ENCODE assay signal across 10 cellular contexts in genomic region chr5:145855842-145856267, GRCh38. TPM values are rescaled to one million over a fixed set of nuclear protein-coding genes. Genes with fewer than 3 reads are reported as not detected.
A peak's percentile ranks its signal among the peaks of the same experiment; 100 is the strongest.
DNase-seq lines count a peak whose midpoint lies in the region; ATAC-seq and TF ChIP-seq lines count a peak whose summit lies in the region.
"Had no signal": no experiment of that assay in that cellular context is flagged by ENCODE, and none has a peak within 500 bp of the region (broad histone marks: within the 10 kb centered on the region; RNA-seq: fewer than 3 reads in every experiment).

No MANE protein-coding gene starts in this region.

- H3K9me3 ChIP-seq in muscle layer of colon (ENCODE audit: low read length) (no peaks in the 10 kb centered on the region), uterus (no peaks in the 10 kb centered on the region)

- peak; percentile 10 for ATAC-seq in Right ventricle myocardium inferior

- DNase-seq in Right ventricle myocardium inferior (ENCODE audit: missing footprints), result no peak
- DNase-seq in cardiac septum (ENCODE audit: low spot score), result no peak
- DNase-seq in erythroblast (lab: John Stamatoyannopoulos, UW), result peak; percentile 53 to 57
- DNase-seq in uterus, result no peak
- no peak for DNase-seq in glomerular visceral epithelial cell (ENCODE audit: extremely low spot score)
- DNase-seq in islet precursor cell, result no peak
- no peak for DNase-seq in SKM-1 treated with dmso at 0.1 percent for 144 hours (lab: John Stamatoyannopoulos, UW; ENCODE audit: unreplicated experiment)
- DNase-seq: activated CD4-positive, alpha-beta T cell treated with anti-CD3 and anti-CD28 coated beads for 4 hours had no signal

- H3K36me3 ChIP-seq in muscle layer of colon (ENCODE audit: insufficient read depth, low read length) (no peaks in the 10 kb centered on the region), uterus (no peaks in the 10 kb centered on the region)

- no peak for TF ChIP-seq POLR2A in erythroblast (IDR thresholded peaks at IDR 0.05; ENCODE audit: low read length)
- TF ChIP-seq POLR2A in uterus (IDR thresholded peaks at IDR 0.05), result no peak

- intact Hi-C loops in Right ventricle myocardium inferior (cut with DNase I), result no loop called here
- intact Hi-C loops in cardiac septum (cut with DNase I), result no loop called here
- intact Hi-C loops in uterus (cut with DNase I; ENCODE audit: low total_unique reads), result no loop called here

- H3K9ac ChIP-seq in muscle layer of colon (ENCODE audit: low read length), result no peak overlapping the region

- H3K4me1 ChIP-seq in muscle layer of colon (ENCODE audit: insufficient read depth, low read length) (peaks cover 5% of the 10 kb centered on the region), uterus (no peaks in the 10 kb centered on the region)

- H3K4me3 ChIP-seq in muscle layer of colon (ENCODE audit: low read depth in 1 of 2, low read length in 2 of 2) (peak overlapping the region; percentile 51 to 70), uterus (peak overlapping the region in 1 of 2 donors; percentile 37)

- no peaks in the 10 kb centered on the region for H3K27me3 ChIP-seq in muscle layer of colon (ENCODE audit: control insufficient read depth in 1 of 2, insufficient read depth in 2 of 2, low read length in 2 of 2)
- no peaks in the 10 kb centered on the region for H3K27me3 ChIP-seq in uterus

- no peak for TF ChIP-seq CTCF in uterus (IDR thresholded peaks at IDR 0.05)

- H3K27ac ChIP-seq in muscle layer of colon (ENCODE audit: low read depth, low read length), result peak overlapping the region; percentile 56
- peak overlapping the region; percentile 61 to 72 for H3K27ac ChIP-seq in uterus

RNA-seq across cellular contexts. Expression of gene GRXCR2, which starts 17.0 kb away (rescaled TPM):
- 5.5 TPM for total RNA-seq in Right ventricle myocardium inferior
- 0.78 TPM for total RNA-seq in cardiac septum
- not detected for total RNA-seq in uterus
- total RNA-seq: liver had no signal

RNA-seq across cellular contexts. Expression of gene PRELID2, which starts 20.7 kb away (rescaled TPM):
- total RNA-seq in Right ventricle myocardium inferior, result 33.2 TPM
- 10.5 TPM for total RNA-seq in cardiac septum
- total RNA-seq in uterus, result 10 to 100 TPM; 21.8 to 54.5 (median 34.4) TPM

Comparison
In these comparisons a context has a peak if more than half of its experiments do, and no peak if none do; other contexts are left out.
1. DNase-seq: peak in erythroblast (2 of 2); none in Right ventricle myocardium inferior (single experiment), cardiac septum (single experiment), uterus (0 of 2), glomerular visceral epithelial cell (single experiment), islet precursor cell (single experiment) and SKM-1 treated with dmso at 0.1 percent for 144 hours (single experiment).